In genomic region chr1:205317311-205317917, GRCh38 we compare ENCODE assay signal across 8 cellular contexts. TPM values are rescaled to one million over a fixed set of nuclear protein-coding genes. Genes with fewer than 3 reads are reported as not detected.
DNase-seq lines count a peak whose midpoint lies in the region; ATAC-seq, FAIRE-seq and TF ChIP-seq lines count a peak whose summit lies in the region.

No MANE protein-coding gene starts in this region.

- intact Hi-C loops in body of pancreas (cut with DNase I) = no loop called here

- WGBS in body of pancreas, 2 donors = 5 to 7% methylated on average over 3 to 7 of the region's 7 CpGs
- 32 to 56% methylated on average over 7 of the region's 7 CpGs for WGBS in lung, 2 donors

- ATAC-seq in body of pancreas = peak; percentile 72
- no peak for ATAC-seq in lung (ENCODE audit: insufficient read depth, low FRiP score)
- no peak for ATAC-seq in HG03135 (IDR thresholded peaks at IDR 0.05; ENCODE audit: unreplicated experiment)
- no peak for ATAC-seq in HG02759 (IDR thresholded peaks at IDR 0.05; ENCODE audit: unreplicated experiment)

- no peak overlapping the region for H3K4me3 ChIP-seq in body of pancreas
- H3K4me3 ChIP-seq in lung = no peak overlapping the region

- no peaks in the 10 kb centered on the region for H3K27me3 ChIP-seq in body of pancreas
- no peaks in the 10 kb centered on the region for H3K27me3 ChIP-seq in lung (ENCODE audit: control insufficient read depth, insufficient read depth)

- FAIRE-seq in urothelium cell line (lab: Jason Lieb, UNC) (no peak), GM12891 (lab: Jason Lieb, UNC) (no peak)

- peak; percentile 98 for DNase-seq in DMS53 treated with DMSO at 0.1 percent for 48 hours (lab: John Stamatoyannopoulos, UW; ENCODE audit: unreplicated experiment)
- peak; percentile 89 for DNase-seq in NCI-H2107 (lab: John Stamatoyannopoulos, UW)
- DNase-seq in body of pancreas = peak; percentile 95 to 98 (median 97)
- peak; percentile 93 for DNase-seq in lung (ENCODE audit: low spot score)
- DNase-seq in urothelium cell line (ENCODE audit: low spot score) = peak; percentile 78
- no peak for DNase-seq in GM12891 (ENCODE audit: insufficient read length, low spot score)

- H3K36me3 ChIP-seq in body of pancreas (replicated peaks in 1 of 2; ENCODE audit: insufficient read depth in 1 of 2, low read depth in 2 of 2) = no peaks in the 10 kb centered on the region
- no peaks in the 10 kb centered on the region for H3K36me3 ChIP-seq in lung (ENCODE audit: control insufficient read depth in 2 of 2, insufficient read depth in 2 of 2, low read length in 2 of 2)

- TF ChIP-seq POLR2A in body of pancreas (IDR thresholded peaks at IDR 0.05) (peak in 2 of 3 donors; percentile 36 to 39), GM12891 (IDR thresholded peaks at IDR 0.05; ENCODE audit: low read depth, low read length) (no peak)

- TF ChIP-seq CTCF in body of pancreas (IDR thresholded peaks at IDR 0.05) (peak in 3 of 7 experiments; percentile 29 to 39 (median 31)), lung (IDR thresholded peaks at IDR 0.05; ENCODE audit: control extremely low read depth, extremely low read depth) (no peak)

- H3K4me1 ChIP-seq in body of pancreas (peaks cover 89% of the 10 kb centered on the region), lung (ENCODE audit: control insufficient read depth in 2 of 2, insufficient read depth in 2 of 2, low read length in 2 of 2) (peaks cover 20 to 51% of the 10 kb centered on the region in 2 donors)

- H3K27ac ChIP-seq in body of pancreas (peak overlapping the region; percentile 60 to 95 (median 92)), lung (ENCODE audit: low read depth in 1 of 2, low read length in 1 of 2) (peak overlapping the region in 1 of 2 donors; percentile 82)

- no peaks in the 10 kb centered on the region for H3K9me3 ChIP-seq in body of pancreas
- H3K9me3 ChIP-seq in lung (ENCODE audit: control insufficient read depth in 2 of 2, insufficient read depth in 1 of 2, low read length in 1 of 2) = peaks cover 0 to 3% of the 10 kb centered on the region in 2 donors

TF ChIP-seq in GM12891, 5 proteins besides CTCF, POLR2A, EP300 and RAD21:
- TF ChIP-seq PAX5 (IDR thresholded peaks at IDR 0.05; ENCODE audit: insufficient read depth, low read length, severe bottlenecking) (no peak), TAF1 (IDR thresholded peaks at IDR 0.05; ENCODE audit: low read depth, low read length) (no peak), SPI1 (IDR thresholded peaks at IDR 0.05; ENCODE audit: low read depth, low read length) (no peak), POU2F2 (IDR thresholded peaks at IDR 0.05; ENCODE audit: low read depth, low read length) (no peak), POLR2AphosphoS5 (IDR thresholded peaks at IDR 0.05; ENCODE audit: low read depth, low read length) (no peak)

RNA-seq across cellular contexts. Expression of gene NUAK2, which starts 4.1 kb away (rescaled TPM):
- total RNA-seq in body of pancreas (10 to 100 TPM; 11.2 to 20.8 TPM), lung (10 to 100 TPM in 1 of 2 donors, 1 to 10 TPM in 1; 9.2 to 14.1 TPM)
- 1 to 10 TPM; 4.2 to 9.2 TPM for polyA plus RNA-seq in lung
- polyA plus RNA-seq in GM12891 (2012; ENCODE audit: low read depth, missing spikeins) = 0.12 TPM

RNA-seq across cellular contexts. Expression of gene KLHDC8A, which starts 39.3 kb away (rescaled TPM):
- total RNA-seq in body of pancreas = 1 to 10 TPM in 1 of 2 donors, under 1 TPM in 1; 0.78 to 8.6 TPM
- total RNA-seq in lung = 1 to 10 TPM in 1 of 2 donors, under 1 TPM in 1; 0.58 to 1.4 TPM
- polyA plus RNA-seq in lung = under 1 TPM; 0.17 to 0.24 TPM
- polyA plus RNA-seq in GM12891 (2012; ENCODE audit: low read depth, missing spikeins) = not detected
